ENCODE assay signal across 8 cellular contexts in the genomic region with DNA sequence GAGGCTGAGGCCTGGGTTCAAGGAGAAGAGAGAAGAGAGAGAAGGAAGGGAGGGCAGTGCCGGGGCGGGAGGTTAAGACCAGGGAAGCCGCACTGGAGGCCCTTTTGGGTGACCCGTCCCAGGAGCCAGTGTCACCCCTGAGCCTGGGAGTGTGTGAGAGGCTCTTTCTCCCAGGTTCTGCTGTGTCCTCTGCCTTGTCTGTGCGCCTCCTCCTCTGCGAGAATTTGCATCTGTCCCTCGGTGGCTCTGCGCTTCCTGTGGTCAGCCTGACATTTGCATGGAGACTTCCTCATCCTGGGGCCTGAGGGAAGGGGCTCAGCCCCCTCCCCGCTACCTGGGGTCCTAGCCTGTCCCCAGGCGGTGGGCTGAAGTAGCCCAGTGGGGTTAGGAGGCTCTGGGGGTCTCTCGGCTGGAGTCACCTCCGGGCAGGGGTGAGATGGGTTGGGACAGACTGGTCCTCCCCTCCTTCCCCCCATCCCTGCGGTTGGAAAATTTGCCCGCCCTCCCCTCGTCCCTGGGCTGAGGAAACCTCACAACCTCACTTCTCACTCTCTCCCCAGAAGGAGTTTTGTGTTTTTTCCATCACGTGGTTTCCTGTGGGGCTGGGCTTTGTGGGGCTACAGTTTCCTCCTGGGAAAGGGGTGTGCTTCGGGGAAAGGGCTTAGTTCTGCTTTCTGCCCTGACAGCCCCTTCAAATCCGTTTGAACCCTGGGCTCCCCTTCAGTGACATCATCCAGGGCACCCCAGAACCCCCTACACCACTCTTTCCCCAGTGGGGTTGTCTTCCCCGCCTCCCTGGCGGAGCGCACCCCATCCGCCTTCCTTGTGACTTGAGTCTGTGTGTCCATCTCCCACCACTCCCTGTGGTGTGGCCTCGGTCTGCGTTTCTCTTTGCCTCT. TPM values are rescaled to one million over a fixed set of nuclear protein-coding genes. Genes with fewer than 3 reads are reported as not detected.
DNase-seq lines count a peak whose midpoint lies in the region; ATAC-seq, FAIRE-seq and TF ChIP-seq lines count a peak whose summit lies in the region.

No MANE protein-coding gene starts in this region.

- H3K4me3 ChIP-seq in OCI-LY1 (ENCODE audit: low read depth, low read length, poor library complexity, severe bottlenecking) (peak overlapping the region; percentile 50), iPS-15b (ENCODE audit: low read depth, low read length) (no peak overlapping the region)

- no peaks in the 10 kb centered on the region for H3F3A ChIP-seq in OCI-LY1 (ENCODE audit: insufficient read depth, low read length)

- DNase-seq in GM12892 (ENCODE audit: insufficient read length): no peak
- peak; percentile 74 for DNase-seq in activated T-helper 9 cell treated with anti-CD3 and anti-CD28 coated beads, Interleukin-2, amount 50 U/mL, for 16 hours (ENCODE audit: low read depth)
- peak; percentile 70 for DNase-seq in stimulated activated CD8-positive, alpha-beta memory T cell treated with anti-CD3 and anti-CD28 coated beads, Interleukin-12 subunit alpha, Interleukin-12 subunit beta, amount 100 ng/mL, for 24 hours (ENCODE audit: extremely low read depth)
- no peak for DNase-seq in NCI-H2081 (lab: John Stamatoyannopoulos, UW)
- DNase-seq in NCI-H1105 (lab: John Stamatoyannopoulos, UW): no peak

- H3K27me3 ChIP-seq in OCI-LY1 (ENCODE audit: insufficient read depth, low read length) (peaks cover 6% of the 10 kb centered on the region; the same call in 1 of the 2 replicates), iPS-15b (ENCODE audit: control insufficient read depth, insufficient read depth, low read length) (no peaks in the 10 kb centered on the region)

- no peak for TF ChIP-seq CTCF in OCI-LY1 (IDR thresholded peaks at IDR 0.05; ENCODE audit: low read length)

- H3K36me3 ChIP-seq in OCI-LY1 (ENCODE audit: insufficient read depth, low read length) (no peaks in the 10 kb centered on the region), iPS-15b (ENCODE audit: control insufficient read depth, insufficient read depth, low read length) (peaks cover 18% of the 10 kb centered on the region)

- no peak overlapping the region for H2AFZ ChIP-seq in OCI-LY1 (ENCODE audit: low read length)

- H4K20me1 ChIP-seq in OCI-LY1 (ENCODE audit: insufficient read depth, low read length): no peaks in the 10 kb centered on the region

- H3K9me3 ChIP-seq in OCI-LY1 (ENCODE audit: low read length) (no peaks in the 10 kb centered on the region), iPS-15b (ENCODE audit: control insufficient read depth, insufficient read depth, low read length) (no peaks in the 10 kb centered on the region)

- peak; percentile 46 for ATAC-seq in HG02588 (IDR thresholded peaks at IDR 0.05; ENCODE audit: unreplicated experiment)

- H3K79me2 ChIP-seq in OCI-LY1 (ENCODE audit: insufficient read depth, low read length): no peaks in the 10 kb centered on the region

- H3K9ac ChIP-seq in OCI-LY1 (ENCODE audit: low read length): peak overlapping the region; percentile 24; the same call in 1 of the 2 replicates
- peak overlapping the region; percentile 54 for H3K9ac ChIP-seq in iPS-15b (ENCODE audit: low read depth, low read length)

- peak; percentile 97 for TF ChIP-seq POLR2A in GM12892 (IDR thresholded peaks at IDR 0.05; ENCODE audit: low read depth, low read length)

- FAIRE-seq in GM12892 (lab: Jason Lieb, UNC): peak; percentile 99

- H3K4me1 ChIP-seq in OCI-LY1 (ENCODE audit: insufficient read depth, low read length, severe bottlenecking) (peaks cover 44% of the 10 kb centered on the region), iPS-15b (ENCODE audit: control insufficient read depth, insufficient read depth, low read length) (no peaks in the 10 kb centered on the region)

- peak overlapping the region; percentile 24 for H3K27ac ChIP-seq in OCI-LY1 (ENCODE audit: low read depth, low read length, poor library complexity, severe bottlenecking)

- H3K9me2 ChIP-seq in OCI-LY1 (ENCODE audit: low read depth, low read length): no peaks in the 10 kb centered on the region

- peak overlapping the region; percentile 62 for H3K4me2 ChIP-seq in OCI-LY1 (ENCODE audit: low read length)

RNA-seq across cellular contexts. Expression of a gene that starts 2.5 kb away (rescaled TPM):
- 286 TPM for polyA plus RNA-seq in GM12892 (2012; ENCODE audit: missing spikeins)

RNA-seq across cellular contexts. Expression of a gene that starts 9.8 kb away (rescaled TPM):
- 175 TPM for polyA plus RNA-seq in GM12892 (2012; ENCODE audit: missing spikeins)

RNA-seq across cellular contexts. Expression of a gene that starts 10.1 kb away (rescaled TPM):
- polyA plus RNA-seq in GM12892 (2012; ENCODE audit: missing spikeins): not detected

RNA-seq across cellular contexts. Expression of a gene that starts 16.8 kb away (rescaled TPM):
- 315 TPM for polyA plus RNA-seq in GM12892 (2012; ENCODE audit: missing spikeins)

RNA-seq across cellular contexts. Expression of a gene that starts 17.0 kb away (rescaled TPM):
- polyA plus RNA-seq in GM12892 (2012; ENCODE audit: missing spikeins): 109 TPM

Comparison
In these comparisons a context has a peak if more than half of its experiments do, and no peak if none do; other contexts are left out.
1. DNase-seq: peak in activated T-helper 9 cell treated with anti-CD3 and anti-CD28 coated beads, Interleukin-2, amount 50 U/mL, for 16 hours (single experiment) and stimulated activated CD8-positive, alpha-beta memory T cell treated with anti-CD3 and anti-CD28 coated beads, Interleukin-12 subunit alpha, Interleukin-12 subunit beta, amount 100 ng/mL, for 24 hours (single experiment); none in GM12892 (single experiment), NCI-H2081 (0 of 2) and NCI-H1105 (single experiment).